ENCODE assay signal across 8 cellular contexts in the genomic region with DNA sequence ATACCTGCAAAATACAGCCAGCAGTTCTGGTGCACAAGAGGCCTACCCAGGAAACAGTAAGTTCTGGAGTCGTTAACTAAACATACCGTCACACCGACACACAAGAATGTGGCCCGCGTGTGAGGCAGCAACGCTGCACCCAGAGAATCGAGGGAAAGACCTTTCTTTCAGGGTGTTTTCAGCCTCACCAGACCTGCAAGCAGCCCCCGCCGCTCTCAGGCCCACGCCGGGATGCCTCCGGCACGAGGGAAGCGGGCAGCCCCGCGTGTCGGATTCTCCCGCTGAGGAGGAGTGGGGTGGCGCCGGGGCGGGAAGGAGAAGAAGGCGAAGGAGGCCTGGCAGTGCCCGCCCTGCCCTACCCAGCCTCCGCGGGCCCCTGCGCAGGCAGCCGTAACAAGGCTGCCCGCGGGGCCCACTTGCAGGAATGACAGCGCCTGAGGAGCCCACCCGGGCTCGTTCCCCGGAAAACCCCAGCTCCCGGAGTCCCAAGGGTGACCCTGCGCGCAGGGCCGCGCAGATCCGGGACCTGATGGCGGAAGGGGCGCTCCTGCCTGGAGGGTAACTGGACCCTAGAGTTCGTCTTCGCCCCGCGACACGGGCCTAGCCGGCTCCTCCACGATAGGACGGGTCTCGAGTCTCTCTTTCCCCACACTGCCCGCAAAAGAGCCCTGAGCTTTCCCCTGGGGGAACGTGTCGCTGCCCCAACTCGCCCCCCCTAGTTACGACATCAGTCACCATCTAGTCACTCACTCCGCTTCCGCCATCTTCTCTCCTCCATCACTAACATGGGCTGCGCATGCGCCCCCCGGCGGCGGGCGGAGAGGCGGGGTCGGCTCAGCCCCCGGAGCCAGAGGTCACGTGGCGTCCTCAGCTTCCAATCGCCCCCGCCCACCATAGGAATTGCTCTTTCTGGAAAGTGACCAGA. TPM values are rescaled to one million over a fixed set of nuclear protein-coding genes. Genes with fewer than 3 reads are reported as not detected.
DNase-seq lines count a peak whose midpoint lies in the region; ATAC-seq lines count a peak whose summit lies in the region.

Gene PHC3, minus strand, starts transcription at position 782 of the 925 bp plus-strand sequence. Its CDS starts 18 bp downstream, at position 764.

- ATAC-seq in GM21576 (IDR thresholded peaks at IDR 0.05; ENCODE audit: unreplicated experiment) = peak; percentile 61

- peaks cover 15 to 27% (median 20%) of the 10 kb centered on the region in 3 donors for H3K4me1 Mint-ChIP-seq in IgD-negative memory B cell

- H3K27me3 Mint-ChIP-seq in IgD-negative memory B cell = no peaks in the 10 kb centered on the region

- H3K27ac Mint-ChIP-seq in IgD-negative memory B cell = peak within 1 kb of the TSS; percentile 97 to 100 (median 99)

- no peaks in the 10 kb centered on the region for H3K9me3 Mint-ChIP-seq in IgD-negative memory B cell

- DNase-seq in DMS153 (lab: John Stamatoyannopoulos, UW) (peak; percentile 76), OCI-M1 (lab: John Stamatoyannopoulos, UW) (peak; percentile 89), activated T-cell treated with anti-CD3 and anti-CD28 coated beads for 24 hours (ENCODE audit: low read depth) (peak; percentile 91), epidermal melanocyte (ENCODE audit: insufficient read length, low spot score) (peak; percentile 95), middle frontal gyrus (ENCODE audit: extremely low spot score, low spot score) (peak; percentile 89)
- peak; percentile 86 to 87 for DNase-seq in stimulated activated CD8-positive, alpha-beta memory T cell treated with anti-CD3 and anti-CD28 coated beads, Interleukin-2, amount 100 ng/mL, for 1 hour (ENCODE audit: low read depth in 2 of 2)

- H3K4me3 Mint-ChIP-seq in IgD-negative memory B cell = peak within 1 kb of the TSS; percentile 93 to 100 (median 99)

- H3K36me3 Mint-ChIP-seq in IgD-negative memory B cell = peaks cover 4% of the 10 kb centered on the region

RNA-seq across cellular contexts. Expression of gene PHC3, which starts in this region (rescaled TPM):
- polyA plus RNA-seq in IgD-negative memory B cell = 81.2 TPM

Comparison
In these comparisons a context has a peak if more than half of its experiments do, and no peak if none do; other contexts are left out.
1. Peak in every context shown above with its lines: DNase-seq and ATAC-seq.